In the genomic region with DNA sequence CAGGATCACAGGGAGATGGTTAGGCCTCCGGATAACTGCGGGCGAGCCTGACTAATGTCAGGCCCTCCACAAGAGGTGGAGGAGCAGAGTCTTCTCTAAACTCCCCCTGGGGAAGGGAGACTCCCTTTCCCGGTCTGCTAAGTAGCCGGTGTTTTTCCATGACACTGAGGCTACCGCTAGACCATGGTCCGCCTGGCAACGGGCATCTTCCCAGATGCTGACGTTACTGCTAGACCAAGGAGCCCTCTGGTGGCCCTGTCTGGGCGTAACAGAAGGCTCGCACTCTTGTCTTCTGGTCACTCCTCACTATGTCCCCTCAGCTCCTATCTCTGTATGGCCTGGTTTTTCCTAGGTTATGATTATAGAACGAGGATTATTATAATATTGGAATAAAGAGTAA, we compare ENCODE assay signal across 8 cellular contexts.
DNase-seq lines count a peak whose midpoint lies in the region; ATAC-seq, FAIRE-seq and TF ChIP-seq lines count a peak whose summit lies in the region.
"Not testable (repeated sequence)": the region's sequence is repeated elsewhere in the genome, so short reads cannot be mapped to it uniquely, and the experiment has no call there.

No MANE protein-coding gene starts in this region.

- not testable (repeated sequence) for H3K36me3 ChIP-seq in K562 (ENCODE audit: control insufficient read depth, insufficient read depth, low read length)

- DNase-seq in A549 (ENCODE audit: low read depth in 1 of 2, low spot score in 1 of 2) (peak in 1 of 2 experiments; percentile 53), SK-MEL-5 (ENCODE audit: low read depth, low spot score) (peak; percentile 55), K562 (ENCODE audit: extremely low read depth in 1 of 4, low spot score in 3 of 4) (peak in 1 of 4 experiments; percentile 5), islet precursor cell (peak; percentile 83), pons (ENCODE audit: low spot score) (peak; percentile 61)
- DNase-seq in GM10266 (ENCODE audit: extremely low spot score); LNCaP clone FGC (ENCODE audit: low read depth); foreskin keratinocyte: not testable (repeated sequence)

- POLR2A ChIA-PET in A549 (lab: Yijun Ruan, JAX); K562 (lab: Yijun Ruan, JAX): not testable (repeated sequence)

- H3K79me2 ChIP-seq in K562 (ENCODE audit: control insufficient read depth, insufficient read depth, low read length): not testable (repeated sequence)

- H3K9me3 ChIP-seq in A549; K562 (replicated peaks; ENCODE audit: control insufficient read depth, insufficient read depth, low read depth, low read length): not testable (repeated sequence)

- not testable (repeated sequence) for H3K9ac ChIP-seq in K562 (ENCODE audit: insufficient read depth in 1 of 2, low read depth in 2 of 2, low read length in 2 of 2)

- not testable (repeated sequence) for H3K4me2 ChIP-seq in A549; K562 (ENCODE audit: insufficient read depth, low read length)

- peak; percentile 30 for TF ChIP-seq CTCF in A549 (IDR thresholded peaks at IDR 0.05)
- TF ChIP-seq CTCF in GM10266 (IDR thresholded peaks at IDR 0.05; ENCODE audit: control insufficient read depth, insufficient read depth, low read depth, missing control alignments): peak; percentile 18
- 0 out of 2 replicates have a peak, but pooled peaks have one; percentile 8 for TF ChIP-seq CTCF in LNCaP clone FGC (IDR thresholded peaks at IDR 0.05; ENCODE audit: control insufficient read depth, extremely low read depth, insufficient read depth)
- TF ChIP-seq CTCF in K562 (IDR thresholded peaks at IDR 0.05 in 2 of 3, conservative IDR thresholded peaks at IDR 0.05 in 1 of 3; ENCODE audit: insufficient read depth in 2 of 3, low read depth in 1 of 3, low read length in 3 of 3): peak; percentile 17 to 34 (median 22); a peak in 2 of 6 replicates
- peak; percentile 57 for TF ChIP-seq CTCF in foreskin keratinocyte (conservative IDR thresholded peaks at IDR 0.05)

- H4K20me1 ChIP-seq in K562 (replicated peaks; ENCODE audit: control insufficient read depth, insufficient read depth, low read length): not testable (repeated sequence)

- not testable (repeated sequence) for H3K4me1 ChIP-seq in A549; K562 (replicated peaks in 1 of 2; ENCODE audit: control insufficient read depth in 2 of 2, insufficient read depth in 2 of 2, low read length in 2 of 2); foreskin keratinocyte

- CTCF ChIA-PET in A549 (lab: Yijun Ruan, JAX): interaction anchor here (1.1 to 1.3 kb wide), 2 partner anchors 21 to 114 kb away, joined by 3 to 4 read pairs; no protein-coding TSS in a partner anchor
- CTCF ChIA-PET in K562 (lab: Yijun Ruan, JAX; ENCODE audit: low intra/inter-chr PET ratio): not testable (repeated sequence)

- not testable (repeated sequence) for H3K9me1 ChIP-seq in K562 (ENCODE audit: control insufficient read depth, insufficient read depth, low read length)

- not testable (repeated sequence) for TF ChIP-seq EP300 in A549 (IDR thresholded peaks at IDR 0.05); K562 (IDR thresholded peaks at IDR 0.05; ENCODE audit: low read length)

- H3K27me3 ChIP-seq in K562 (ENCODE audit: control insufficient read depth in 2 of 2, insufficient read depth in 2 of 2, low read length in 2 of 2); foreskin keratinocyte: not testable (repeated sequence)

- not testable (repeated sequence) for TF ChIP-seq POLR2A in A549 (IDR thresholded peaks at IDR 0.05; ENCODE audit: low read length); K562 (conservative IDR thresholded peaks at IDR 0.05)

- not testable (repeated sequence) for H2AFZ ChIP-seq in K562 (ENCODE audit: low read depth, low read length)

- intact Hi-C loops in K562 (cut with micrococcal nuclease): not testable (repeated sequence)

- not testable (repeated sequence) for H3K4me3 ChIP-seq in A549; LNCaP clone FGC (ENCODE audit: low read depth, low read length); K562

- WGBS in A549 (ENCODE audit: missing lambda C conversion rate): 56% methylated on average over 10 of the region's 12 CpGs
- 87% methylated on average over 10 of the region's 12 CpGs for WGBS in K562 (ENCODE audit: insufficient coverage, low coverage, missing lambda C conversion rate)

- BruUV-seq in K562 (replicated peaks; lab: Mats Ljungman, UMichigan): not testable (repeated sequence)

- FAIRE-seq in A549 (lab: Jason Lieb, UNC); K562 (lab: Jason Lieb, UNC): not testable (repeated sequence)

- H3K27ac ChIP-seq in A549; K562 (ENCODE audit: extremely low read depth, low read depth, low read length); foreskin keratinocyte: not testable (repeated sequence)

- in situ Hi-C loops in SK-MEL-5 (cut with HindIII; ENCODE audit: low pct_unique_long_range_greater_than_20kb, low sequenced_read_pairs); K562 (cut with MboI): not testable (repeated sequence)

- not testable (repeated sequence) for ATAC-seq in A549, K562, foreskin keratinocyte

- peak; percentile 48 to 66 for TF ChIP-seq RAD21 in A549 (conservative IDR thresholded peaks at IDR 0.05 in 1 of 2, IDR thresholded peaks at IDR 0.05 in 1 of 2)
- TF ChIP-seq RAD21 in K562 (CRISPR knock-in tag; conservative IDR thresholded peaks at IDR 0.05 in 1 of 2, IDR thresholded peaks at IDR 0.05 in 1 of 2): peak in 1 of 2 experiments; percentile 37; a peak in 2 of 4 replicates

TF ChIP-seq in A549, 52 proteins besides CTCF, POLR2A, EP300 and RAD21:
- TF ChIP-seq SMC3 (IDR thresholded peaks at IDR 0.05) (peak; percentile 37; the same call in 2 of the 3 replicates), RFX5 (IDR thresholded peaks at IDR 0.05) (0 out of 2 replicates have a peak, but pooled peaks have one; percentile 34)

TF ChIP-seq in K562, 482 proteins besides CTCF, POLR2A, EP300 and RAD21:
- TF ChIP-seq, protein P1, sequence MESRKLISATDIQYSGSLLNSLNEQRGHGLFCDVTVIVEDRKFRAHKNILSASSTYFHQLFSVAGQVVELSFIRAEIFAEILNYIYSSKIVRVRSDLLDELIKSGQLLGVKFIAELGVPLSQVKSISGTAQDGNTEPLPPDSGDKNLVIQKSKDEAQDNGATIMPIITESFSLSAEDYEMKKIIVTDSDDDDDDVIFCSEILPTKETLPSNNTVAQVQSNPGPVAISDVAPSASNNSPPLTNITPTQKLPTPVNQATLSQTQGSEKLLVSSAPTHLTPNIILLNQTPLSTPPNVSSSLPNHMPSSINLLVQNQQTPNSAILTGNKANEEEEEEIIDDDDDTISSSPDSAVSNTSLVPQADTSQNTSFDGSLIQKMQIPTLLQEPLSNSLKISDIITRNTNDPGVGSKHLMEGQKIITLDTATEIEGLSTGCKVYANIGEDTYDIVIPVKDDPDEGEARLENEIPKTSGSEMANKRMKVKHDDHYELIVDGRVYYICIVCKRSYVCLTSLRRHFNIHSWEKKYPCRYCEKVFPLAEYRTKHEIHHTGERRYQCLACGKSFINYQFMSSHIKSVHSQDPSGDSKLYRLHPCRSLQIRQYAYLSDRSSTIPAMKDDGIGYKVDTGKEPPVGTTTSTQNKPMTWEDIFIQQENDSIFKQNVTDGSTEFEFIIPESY (CRISPR knock-in tag; IDR thresholded peaks at IDR 0.05): peak; percentile 77; the same call in 1 of the 2 replicates
TF ChIP-seq in K562: peak in this region for 1; not testable (repeated sequence) for 481.
